1 cellular context compared by ENCODE assay signal in the genomic region with DNA sequence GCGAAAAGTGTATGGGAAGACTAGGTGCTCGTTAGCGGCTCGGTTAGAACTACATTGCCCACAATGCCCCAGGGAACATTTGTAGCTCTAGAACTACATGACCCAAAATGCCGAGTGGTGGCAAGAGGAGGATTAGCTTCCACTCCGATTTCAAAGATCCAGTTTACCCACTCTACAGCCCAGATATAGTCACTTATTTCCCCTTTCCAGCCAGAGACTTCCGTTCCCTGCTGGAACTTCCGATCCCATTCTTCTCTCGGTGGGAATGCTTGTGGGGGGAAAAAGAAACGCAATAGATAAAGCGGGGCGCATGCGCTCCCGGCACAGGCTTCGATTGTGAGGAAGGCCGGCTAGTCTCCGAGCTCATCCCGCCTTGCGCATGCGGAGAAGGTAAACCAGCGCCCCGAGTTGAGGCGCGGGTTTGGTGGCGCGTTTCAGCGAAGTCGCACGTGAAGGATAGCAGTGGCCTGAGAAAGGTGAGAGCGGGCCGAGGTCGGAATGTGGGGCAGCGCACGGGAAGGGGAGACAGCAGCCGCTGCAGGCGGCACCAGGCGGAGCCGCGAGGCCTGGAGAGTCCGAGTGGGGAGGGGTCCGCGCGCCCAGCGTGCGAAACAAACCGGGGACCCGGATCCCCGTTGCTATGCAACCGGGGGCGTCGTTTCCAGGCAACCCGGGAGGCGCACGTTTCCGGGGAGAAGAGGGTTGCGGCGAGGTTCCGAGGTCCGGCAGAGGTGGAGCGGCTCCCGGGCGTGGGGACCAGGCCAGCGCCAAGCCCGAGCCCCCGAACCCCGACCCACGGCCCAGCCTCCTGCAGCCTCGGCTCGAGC.
TF ChIP-seq lines count a peak whose summit lies in the region.

A gene with protein sequence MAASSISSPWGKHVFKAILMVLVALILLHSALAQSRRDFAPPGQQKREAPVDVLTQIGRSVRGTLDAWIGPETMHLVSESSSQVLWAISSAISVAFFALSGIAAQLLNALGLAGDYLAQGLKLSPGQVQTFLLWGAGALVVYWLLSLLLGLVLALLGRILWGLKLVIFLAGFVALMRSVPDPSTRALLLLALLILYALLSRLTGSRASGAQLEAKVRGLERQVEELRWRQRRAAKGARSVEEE (plus strand): TSS at position 366 of the 827 bp plus-strand sequence. CDS start 5,536 bp downstream, outside the sequence.

TF ChIP-seq in K562, 482 proteins besides CTCF, POLR2A, EP300 and RAD21 (continued from another document and continues in another):
- TF ChIP-seq, protein P1, sequence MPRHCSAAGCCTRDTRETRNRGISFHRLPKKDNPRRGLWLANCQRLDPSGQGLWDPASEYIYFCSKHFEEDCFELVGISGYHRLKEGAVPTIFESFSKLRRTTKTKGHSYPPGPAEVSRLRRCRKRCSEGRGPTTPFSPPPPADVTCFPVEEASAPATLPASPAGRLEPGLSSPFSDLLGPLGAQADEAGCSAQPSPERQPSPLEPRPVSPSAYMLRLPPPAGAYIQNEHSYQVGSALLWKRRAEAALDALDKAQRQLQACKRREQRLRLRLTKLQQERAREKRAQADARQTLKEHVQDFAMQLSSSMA (CRISPR knock-in tag; IDR thresholded peaks at IDR 0.05) = no peak
- TF ChIP-seq CAMTA2 (CRISPR knock-in tag; conservative IDR thresholded peaks at IDR 0.05) = no peak
- TF ChIP-seq FUS (optimal IDR thresholded peaks at IDR 0.05; ENCODE audit: low read depth, low read length) = no peak
- no peak for TF ChIP-seq KHSRP (IDR thresholded peaks at IDR 0.05)
- TF ChIP-seq, protein P2, sequence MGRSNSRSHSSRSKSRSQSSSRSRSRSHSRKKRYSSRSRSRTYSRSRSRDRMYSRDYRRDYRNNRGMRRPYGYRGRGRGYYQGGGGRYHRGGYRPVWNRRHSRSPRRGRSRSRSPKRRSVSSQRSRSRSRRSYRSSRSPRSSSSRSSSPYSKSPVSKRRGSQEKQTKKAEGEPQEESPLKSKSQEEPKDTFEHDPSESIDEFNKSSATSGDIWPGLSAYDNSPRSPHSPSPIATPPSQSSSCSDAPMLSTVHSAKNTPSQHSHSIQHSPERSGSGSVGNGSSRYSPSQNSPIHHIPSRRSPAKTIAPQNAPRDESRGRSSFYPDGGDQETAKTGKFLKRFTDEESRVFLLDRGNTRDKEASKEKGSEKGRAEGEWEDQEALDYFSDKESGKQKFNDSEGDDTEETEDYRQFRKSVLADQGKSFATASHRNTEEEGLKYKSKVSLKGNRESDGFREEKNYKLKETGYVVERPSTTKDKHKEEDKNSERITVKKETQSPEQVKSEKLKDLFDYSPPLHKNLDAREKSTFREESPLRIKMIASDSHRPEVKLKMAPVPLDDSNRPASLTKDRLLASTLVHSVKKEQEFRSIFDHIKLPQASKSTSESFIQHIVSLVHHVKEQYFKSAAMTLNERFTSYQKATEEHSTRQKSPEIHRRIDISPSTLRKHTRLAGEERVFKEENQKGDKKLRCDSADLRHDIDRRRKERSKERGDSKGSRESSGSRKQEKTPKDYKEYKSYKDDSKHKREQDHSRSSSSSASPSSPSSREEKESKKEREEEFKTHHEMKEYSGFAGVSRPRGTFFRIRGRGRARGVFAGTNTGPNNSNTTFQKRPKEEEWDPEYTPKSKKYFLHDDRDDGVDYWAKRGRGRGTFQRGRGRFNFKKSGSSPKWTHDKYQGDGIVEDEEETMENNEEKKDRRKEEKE (IDR thresholded peaks at IDR 0.05; ENCODE audit: borderline replicate concordance in 1 of 2, control insufficient read depth in 1 of 2, low read depth in 2 of 2, low read length in 1 of 2) = no peak
- no peak for TF ChIP-seq IRF2 (CRISPR knock-in tag; IDR thresholded peaks at IDR 0.05)
- no peak for TF ChIP-seq TAL1 (IDR thresholded peaks at IDR 0.05)
- TF ChIP-seq, protein P3, sequence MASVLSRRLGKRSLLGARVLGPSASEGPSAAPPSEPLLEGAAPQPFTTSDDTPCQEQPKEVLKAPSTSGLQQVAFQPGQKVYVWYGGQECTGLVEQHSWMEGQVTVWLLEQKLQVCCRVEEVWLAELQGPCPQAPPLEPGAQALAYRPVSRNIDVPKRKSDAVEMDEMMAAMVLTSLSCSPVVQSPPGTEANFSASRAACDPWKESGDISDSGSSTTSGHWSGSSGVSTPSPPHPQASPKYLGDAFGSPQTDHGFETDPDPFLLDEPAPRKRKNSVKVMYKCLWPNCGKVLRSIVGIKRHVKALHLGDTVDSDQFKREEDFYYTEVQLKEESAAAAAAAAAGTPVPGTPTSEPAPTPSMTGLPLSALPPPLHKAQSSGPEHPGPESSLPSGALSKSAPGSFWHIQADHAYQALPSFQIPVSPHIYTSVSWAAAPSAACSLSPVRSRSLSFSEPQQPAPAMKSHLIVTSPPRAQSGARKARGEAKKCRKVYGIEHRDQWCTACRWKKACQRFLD (CRISPR knock-in tag; IDR thresholded peaks at IDR 0.05) = peak; percentile 90
- TF ChIP-seq ZC3H8 (IDR thresholded peaks at IDR 0.05) = no peak
- TF ChIP-seq, protein P4, sequence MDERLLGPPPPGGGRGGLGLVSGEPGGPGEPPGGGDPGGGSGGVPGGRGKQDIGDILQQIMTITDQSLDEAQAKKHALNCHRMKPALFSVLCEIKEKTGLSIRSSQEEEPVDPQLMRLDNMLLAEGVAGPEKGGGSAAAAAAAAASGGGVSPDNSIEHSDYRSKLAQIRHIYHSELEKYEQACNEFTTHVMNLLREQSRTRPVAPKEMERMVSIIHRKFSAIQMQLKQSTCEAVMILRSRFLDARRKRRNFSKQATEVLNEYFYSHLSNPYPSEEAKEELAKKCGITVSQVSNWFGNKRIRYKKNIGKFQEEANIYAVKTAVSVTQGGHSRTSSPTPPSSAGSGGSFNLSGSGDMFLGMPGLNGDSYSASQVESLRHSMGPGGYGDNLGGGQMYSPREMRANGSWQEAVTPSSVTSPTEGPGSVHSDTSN (CRISPR knock-in tag; IDR thresholded peaks at IDR 0.05; ENCODE audit: low read depth) = no peak
- TF ChIP-seq, protein P4 (tag; conservative IDR thresholded peaks at IDR 0.05; ENCODE audit: low read depth) = no peak
- 0 out of 2 replicates have a peak, but pooled peaks have one; percentile 60 for TF ChIP-seq ELF4 (CRISPR knock-in tag; IDR thresholded peaks at IDR 0.05)
- TF ChIP-seq, protein P5, sequence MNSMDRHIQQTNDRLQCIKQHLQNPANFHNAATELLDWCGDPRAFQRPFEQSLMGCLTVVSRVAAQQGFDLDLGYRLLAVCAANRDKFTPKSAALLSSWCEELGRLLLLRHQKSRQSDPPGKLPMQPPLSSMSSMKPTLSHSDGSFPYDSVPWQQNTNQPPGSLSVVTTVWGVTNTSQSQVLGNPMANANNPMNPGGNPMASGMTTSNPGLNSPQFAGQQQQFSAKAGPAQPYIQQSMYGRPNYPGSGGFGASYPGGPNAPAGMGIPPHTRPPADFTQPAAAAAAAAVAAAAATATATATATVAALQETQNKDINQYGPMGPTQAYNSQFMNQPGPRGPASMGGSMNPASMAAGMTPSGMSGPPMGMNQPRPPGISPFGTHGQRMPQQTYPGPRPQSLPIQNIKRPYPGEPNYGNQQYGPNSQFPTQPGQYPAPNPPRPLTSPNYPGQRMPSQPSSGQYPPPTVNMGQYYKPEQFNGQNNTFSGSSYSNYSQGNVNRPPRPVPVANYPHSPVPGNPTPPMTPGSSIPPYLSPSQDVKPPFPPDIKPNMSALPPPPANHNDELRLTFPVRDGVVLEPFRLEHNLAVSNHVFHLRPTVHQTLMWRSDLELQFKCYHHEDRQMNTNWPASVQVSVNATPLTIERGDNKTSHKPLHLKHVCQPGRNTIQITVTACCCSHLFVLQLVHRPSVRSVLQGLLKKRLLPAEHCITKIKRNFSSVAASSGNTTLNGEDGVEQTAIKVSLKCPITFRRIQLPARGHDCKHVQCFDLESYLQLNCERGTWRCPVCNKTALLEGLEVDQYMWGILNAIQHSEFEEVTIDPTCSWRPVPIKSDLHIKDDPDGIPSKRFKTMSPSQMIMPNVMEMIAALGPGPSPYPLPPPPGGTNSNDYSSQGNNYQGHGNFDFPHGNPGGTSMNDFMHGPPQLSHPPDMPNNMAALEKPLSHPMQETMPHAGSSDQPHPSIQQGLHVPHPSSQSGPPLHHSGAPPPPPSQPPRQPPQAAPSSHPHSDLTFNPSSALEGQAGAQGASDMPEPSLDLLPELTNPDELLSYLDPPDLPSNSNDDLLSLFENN (IDR thresholded peaks at IDR 0.05; ENCODE audit: low read depth in 2 of 2, low read length in 2 of 2) = no peak
- TF ChIP-seq PTTG1 (tag; IDR thresholded peaks at IDR 0.05; ENCODE audit: low read depth) = no peak
- TF ChIP-seq, protein P6, sequence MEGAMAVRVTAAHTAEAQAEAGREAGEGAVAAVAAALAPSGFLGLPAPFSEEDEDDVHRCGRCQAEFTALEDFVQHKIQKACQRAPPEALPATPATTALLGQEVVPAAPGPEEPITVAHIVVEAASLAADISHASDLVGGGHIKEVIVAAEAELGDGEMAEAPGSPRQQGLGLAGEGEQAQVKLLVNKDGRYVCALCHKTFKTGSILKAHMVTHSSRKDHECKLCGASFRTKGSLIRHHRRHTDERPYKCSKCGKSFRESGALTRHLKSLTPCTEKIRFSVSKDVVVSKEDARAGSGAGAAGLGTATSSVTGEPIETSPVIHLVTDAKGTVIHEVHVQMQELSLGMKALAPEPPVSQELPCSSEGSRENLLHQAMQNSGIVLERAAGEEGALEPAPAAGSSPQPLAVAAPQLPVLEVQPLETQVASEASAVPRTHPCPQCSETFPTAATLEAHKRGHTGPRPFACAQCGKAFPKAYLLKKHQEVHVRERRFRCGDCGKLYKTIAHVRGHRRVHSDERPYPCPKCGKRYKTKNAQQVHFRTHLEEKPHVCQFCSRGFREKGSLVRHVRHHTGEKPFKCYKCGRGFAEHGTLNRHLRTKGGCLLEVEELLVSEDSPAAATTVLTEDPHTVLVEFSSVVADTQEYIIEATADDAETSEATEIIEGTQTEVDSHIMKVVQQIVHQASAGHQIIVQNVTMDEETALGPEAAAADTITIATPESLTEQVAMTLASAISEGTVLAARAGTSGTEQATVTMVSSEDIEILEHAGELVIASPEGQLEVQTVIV (CRISPR knock-in tag; IDR thresholded peaks at IDR 0.05; ENCODE audit: borderline replicate concordance) = no peak
- TF ChIP-seq, protein P7, sequence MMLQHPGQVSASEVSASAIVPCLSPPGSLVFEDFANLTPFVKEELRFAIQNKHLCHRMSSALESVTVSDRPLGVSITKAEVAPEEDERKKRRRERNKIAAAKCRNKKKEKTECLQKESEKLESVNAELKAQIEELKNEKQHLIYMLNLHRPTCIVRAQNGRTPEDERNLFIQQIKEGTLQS (IDR thresholded peaks at IDR 0.05) = peak; percentile 16; the same call in 1 of the 2 replicates
- TF ChIP-seq, protein P7 (CRISPR knock-in tag; conservative IDR thresholded peaks at IDR 0.05) = peak; percentile 70; the same call in 1 of the 2 replicates
- no peak for TF ChIP-seq ZNF23 (CRISPR knock-in tag; IDR thresholded peaks at IDR 0.05)
- TF ChIP-seq CC2D1A (IDR thresholded peaks at IDR 0.05) = no peak
- TF ChIP-seq, protein P8, sequence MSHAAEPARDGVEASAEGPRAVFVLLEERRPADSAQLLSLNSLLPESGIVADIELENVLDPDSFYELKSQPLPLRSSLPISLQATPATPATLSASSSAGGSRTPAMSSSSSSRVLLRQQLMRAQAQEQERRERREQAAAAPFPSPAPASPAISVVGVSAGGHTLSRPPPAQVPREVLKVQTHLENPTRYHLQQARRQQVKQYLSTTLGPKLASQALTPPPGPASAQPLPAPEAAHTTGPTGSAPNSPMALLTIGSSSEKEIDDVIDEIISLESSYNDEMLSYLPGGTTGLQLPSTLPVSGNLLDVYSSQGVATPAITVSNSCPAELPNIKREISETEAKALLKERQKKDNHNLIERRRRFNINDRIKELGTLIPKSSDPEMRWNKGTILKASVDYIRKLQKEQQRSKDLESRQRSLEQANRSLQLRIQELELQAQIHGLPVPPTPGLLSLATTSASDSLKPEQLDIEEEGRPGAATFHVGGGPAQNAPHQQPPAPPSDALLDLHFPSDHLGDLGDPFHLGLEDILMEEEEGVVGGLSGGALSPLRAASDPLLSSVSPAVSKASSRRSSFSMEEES (CRISPR knock-in tag; IDR thresholded peaks at IDR 0.05) = no peak
- TF ChIP-seq, protein P9, sequence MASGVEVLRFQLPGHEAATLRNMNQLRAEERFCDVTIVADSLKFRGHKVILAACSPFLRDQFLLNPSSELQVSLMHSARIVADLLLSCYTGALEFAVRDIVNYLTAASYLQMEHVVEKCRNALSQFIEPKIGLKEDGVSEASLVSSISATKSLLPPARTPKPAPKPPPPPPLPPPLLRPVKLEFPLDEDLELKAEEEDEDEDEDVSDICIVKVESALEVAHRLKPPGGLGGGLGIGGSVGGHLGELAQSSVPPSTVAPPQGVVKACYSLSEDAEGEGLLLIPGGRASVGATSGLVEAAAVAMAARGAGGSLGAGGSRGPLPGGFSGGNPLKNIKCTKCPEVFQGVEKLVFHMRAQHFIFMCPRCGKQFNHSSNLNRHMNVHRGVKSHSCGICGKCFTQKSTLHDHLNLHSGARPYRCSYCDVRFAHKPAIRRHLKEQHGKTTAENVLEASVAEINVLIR (CRISPR knock-in tag; IDR thresholded peaks at IDR 0.05) = no peak
- no peak for TF ChIP-seq ZKSCAN1 (IDR thresholded peaks at IDR 0.05; ENCODE audit: low read depth, low read length)
- TF ChIP-seq ZSCAN32 (CRISPR knock-in tag; IDR thresholded peaks at IDR 0.05) = no peak
- peak; percentile 53 for TF ChIP-seq EGR1 (conservative IDR thresholded peaks at IDR 0.05)
- TF ChIP-seq, protein P10, sequence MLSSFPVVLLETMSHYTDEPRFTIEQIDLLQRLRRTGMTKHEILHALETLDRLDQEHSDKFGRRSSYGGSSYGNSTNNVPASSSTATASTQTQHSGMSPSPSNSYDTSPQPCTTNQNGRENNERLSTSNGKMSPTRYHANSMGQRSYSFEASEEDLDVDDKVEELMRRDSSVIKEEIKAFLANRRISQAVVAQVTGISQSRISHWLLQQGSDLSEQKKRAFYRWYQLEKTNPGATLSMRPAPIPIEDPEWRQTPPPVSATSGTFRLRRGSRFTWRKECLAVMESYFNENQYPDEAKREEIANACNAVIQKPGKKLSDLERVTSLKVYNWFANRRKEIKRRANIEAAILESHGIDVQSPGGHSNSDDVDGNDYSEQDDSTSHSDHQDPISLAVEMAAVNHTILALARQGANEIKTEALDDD (IDR thresholded peaks at IDR 0.05) = no peak
- no peak for TF ChIP-seq CHD4 (IDR thresholded peaks at IDR 0.05; ENCODE audit: insufficient read depth, insufficient replicate concordance, low read depth, low read length, poor library complexity, severe bottlenecking)
- no peak for TF ChIP-seq ZNF165 (CRISPR knock-in tag; IDR thresholded peaks at IDR 0.05; ENCODE audit: borderline replicate concordance)
- TF ChIP-seq, protein P11, sequence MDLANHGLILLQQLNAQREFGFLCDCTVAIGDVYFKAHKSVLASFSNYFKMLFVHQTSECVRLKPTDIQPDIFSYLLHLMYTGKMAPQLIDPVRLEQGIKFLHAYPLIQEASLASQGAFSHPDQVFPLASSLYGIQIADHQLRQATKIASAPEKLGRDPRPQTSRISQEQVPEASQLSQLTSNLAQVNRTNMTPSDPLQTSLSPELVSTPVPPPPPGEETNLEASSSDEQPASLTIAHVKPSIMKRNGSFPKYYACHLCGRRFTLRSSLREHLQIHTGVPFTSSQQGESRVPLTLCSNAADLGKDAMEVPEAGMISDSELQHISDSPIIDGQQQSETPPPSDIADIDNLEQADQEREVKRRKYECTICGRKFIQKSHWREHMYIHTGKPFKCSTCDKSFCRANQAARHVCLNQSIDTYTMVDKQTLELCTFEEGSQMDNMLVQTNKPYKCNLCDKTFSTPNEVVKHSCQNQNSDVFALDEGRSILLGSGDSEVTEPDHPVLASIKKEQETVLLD (IDR thresholded peaks at IDR 0.05) = peak; percentile 98
